Comparison of ENCODE assay signal across 24 cellular contexts in genomic region chr14:56268039-56268438, GRCh38.
"Had no signal": no experiment of that assay in that cellular context is flagged by ENCODE, and none has a peak within 500 bp of the region (broad histone marks: within the 10 kb centered on the region; RNA-seq: fewer than 3 reads in every experiment).

No MANE protein-coding gene starts in this region.

- H3K4me3 Mint-ChIP-seq: activated CD4-positive, alpha-beta memory T cell treated with anti-CD3 and anti-CD28 coated beads, Interleukin-2, amount 10 ng/mL, durations not matched to agents 7 days and 5 days; activated CD4-positive, alpha-beta T cell treated with anti-CD3 and anti-CD28 coated beads, Interleukin-2, amount 10 ng/mL, durations not matched to agents 24 days and 14 days; activated naive CD4-positive, alpha-beta T cell treated with anti-CD3 and anti-CD28 coated beads for 36 hours; activated naive CD8-positive, alpha-beta T cell treated with anti-CD3 and anti-CD28 coated beads, Interleukin-2, amount 10 ng/mL, durations not matched to agents 7 days and 5 days; activated T-cell treated with anti-CD3 and anti-CD28 coated beads, Interleukin-2, amount 50 U/mL, for 72 hours; natural killer cell had no signal

- H3K9me3 ChIP-seq: body of pancreas, esophagus muscularis mucosa, heart left ventricle, prostate gland, thyroid gland, upper lobe of right lung had no signal

- H3K27ac ChIP-seq: body of pancreas, esophagus muscularis mucosa, heart left ventricle, prostate gland, thyroid gland, upper lobe of right lung, VCaP had no signal

- H3K9me3 Mint-ChIP-seq: activated CD4-positive, alpha-beta memory T cell treated with anti-CD3 and anti-CD28 coated beads, Interleukin-2, amount 10 ng/mL, durations not matched to agents 7 days and 5 days; activated CD4-positive, alpha-beta T cell treated with anti-CD3 and anti-CD28 coated beads, Interleukin-2, amount 10 ng/mL, durations not matched to agents 24 days and 14 days; activated naive CD4-positive, alpha-beta T cell treated with anti-CD3 and anti-CD28 coated beads for 36 hours; activated naive CD8-positive, alpha-beta T cell treated with anti-CD3 and anti-CD28 coated beads, Interleukin-2, amount 10 ng/mL, durations not matched to agents 7 days and 5 days; activated T-cell treated with anti-CD3 and anti-CD28 coated beads, Interleukin-2, amount 50 U/mL, for 72 hours; natural killer cell had no signal

- H3K4me1 ChIP-seq: body of pancreas, prostate gland, thyroid gland, upper lobe of right lung had no signal

- H3K36me3 Mint-ChIP-seq: activated naive CD8-positive, alpha-beta T cell treated with anti-CD3 and anti-CD28 coated beads, Interleukin-2, amount 10 ng/mL, durations not matched to agents 7 days and 5 days; natural killer cell had no signal

- H3K27ac Mint-ChIP-seq: activated CD4-positive, alpha-beta memory T cell treated with anti-CD3 and anti-CD28 coated beads, Interleukin-2, amount 10 ng/mL, durations not matched to agents 7 days and 5 days; activated CD4-positive, alpha-beta T cell treated with anti-CD3 and anti-CD28 coated beads, Interleukin-2, amount 10 ng/mL, durations not matched to agents 24 days and 14 days; activated naive CD4-positive, alpha-beta T cell treated with anti-CD3 and anti-CD28 coated beads for 36 hours; activated T-cell treated with anti-CD3 and anti-CD28 coated beads, Interleukin-2, amount 50 U/mL, for 72 hours; natural killer cell had no signal

- H3K27me3 Mint-ChIP-seq: activated CD4-positive, alpha-beta memory T cell treated with anti-CD3 and anti-CD28 coated beads, Interleukin-2, amount 10 ng/mL, durations not matched to agents 7 days and 5 days; activated CD4-positive, alpha-beta T cell treated with anti-CD3 and anti-CD28 coated beads, Interleukin-2, amount 10 ng/mL, durations not matched to agents 24 days and 14 days; activated naive CD8-positive, alpha-beta T cell treated with anti-CD3 and anti-CD28 coated beads, Interleukin-2, amount 10 ng/mL, durations not matched to agents 7 days and 5 days had no signal

- DNase-seq: activated CD4-positive, alpha-beta memory T cell treated with anti-CD3 and anti-CD28 coated beads, Interleukin-2, amount 10 ng/mL, durations not matched to agents 7 days and 5 days; activated effector memory CD4-positive, alpha-beta T cell treated with Interleukin-2 at 50 U/mL for 16 hours; activated naive CD4-positive, alpha-beta T cell treated with anti-CD3 and anti-CD28 coated beads for 36 hours; activated naive CD8-positive, alpha-beta T cell treated with anti-CD3 and anti-CD28 coated beads, Interleukin-2, amount 10 ng/mL, durations not matched to agents 7 days and 5 days; activated T-cell treated with anti-CD3 and anti-CD28 coated beads, Interleukin-2, amount 50 U/mL, for 72 hours; amygdala; body of pancreas; caudate nucleus; dermis blood vessel endothelial cell; effector CD8-positive, alpha-beta T cell; heart left ventricle; islet precursor cell; left cardiac atrium; midbrain; natural killer cell; stimulated activated CD4-positive, alpha-beta T cell treated with anti-CD3 and anti-CD28 coated beads, Interleukin-4, amount 100 ng/mL, for 24 hours; stimulated activated naive CD4-positive, alpha-beta T cell treated with Interleukin-2 at 50 U/mL for 16 hours; thyroid gland; upper lobe of right lung had no signal

- H3K4me3 ChIP-seq: body of pancreas, esophagus muscularis mucosa, heart left ventricle, prostate gland, thyroid gland, upper lobe of right lung had no signal

- ATAC-seq: activated CD4-positive, CD25-positive, alpha-beta regulatory T cell treated with anti-CD3 and anti-CD28 coated beads, Interleukin-2, amount 50 U/mL, for 24 hours; activated T-cell treated with anti-CD3 and anti-CD28 coated beads, Interleukin-2, amount 50 U/mL, for 72 hours; body of pancreas; heart left ventricle; left cardiac atrium; natural killer cell; upper lobe of right lung had no signal

- H3K4me1 Mint-ChIP-seq: activated CD4-positive, alpha-beta memory T cell treated with anti-CD3 and anti-CD28 coated beads, Interleukin-2, amount 10 ng/mL, durations not matched to agents 7 days and 5 days; activated CD4-positive, alpha-beta T cell treated with anti-CD3 and anti-CD28 coated beads, Interleukin-2, amount 10 ng/mL, durations not matched to agents 24 days and 14 days; activated naive CD8-positive, alpha-beta T cell treated with anti-CD3 and anti-CD28 coated beads, Interleukin-2, amount 10 ng/mL, durations not matched to agents 7 days and 5 days had no signal

- H3K36me3 ChIP-seq: esophagus muscularis mucosa, heart left ventricle, prostate gland, thyroid gland, upper lobe of right lung had no signal

- H3K27me3 ChIP-seq: body of pancreas, esophagus muscularis mucosa, heart left ventricle, thyroid gland, upper lobe of right lung had no signal
